ENCODE assay signal across 2 cellular contexts in genomic region chr13:46297338-46297737, GRCh38.
A peak's percentile ranks its signal among the peaks of the same experiment; 100 is the strongest.
TF ChIP-seq lines count a peak whose summit lies in the region.

No MANE protein-coding gene starts in this region.

TF ChIP-seq in IMR-90, 13 proteins besides CTCF, POLR2A, EP300 and RAD21:
- no peak for TF ChIP-seq FOS (IDR thresholded peaks at IDR 0.05; ENCODE audit: low read depth, low read length)
- TF ChIP-seq MAZ (IDR thresholded peaks at IDR 0.05; ENCODE audit: borderline replicate concordance, low read depth, low read length) = no peak
- TF ChIP-seq MAFK (IDR thresholded peaks at IDR 0.05; ENCODE audit: low read depth, low read length) = peak; percentile 49
- TF ChIP-seq NFE2L2 (IDR thresholded peaks at IDR 0.05; ENCODE audit: low read depth, low read length) = no peak
- no peak for TF ChIP-seq USF2 (IDR thresholded peaks at IDR 0.05; ENCODE audit: low read depth, low read length)
- TF ChIP-seq RFX5 (IDR thresholded peaks at IDR 0.05; ENCODE audit: low read depth, low read length) = no peak

TF ChIP-seq in K562, 482 proteins besides CTCF, POLR2A, EP300 and RAD21:
- TF ChIP-seq POLR2H (tag; IDR thresholded peaks at IDR 0.05; ENCODE audit: low read depth) = peak; percentile 22; the same call in 1 of the 2 replicates
- peak; percentile 72 for TF ChIP-seq ZNF316 (IDR thresholded peaks at IDR 0.05)
- TF ChIP-seq SAFB (IDR thresholded peaks at IDR 0.05; ENCODE audit: borderline replicate concordance, low read depth, low read length) = no peak
- TF ChIP-seq MTA3 (IDR thresholded peaks at IDR 0.05; ENCODE audit: borderline replicate concordance) = no peak
- TF ChIP-seq SIN3A (IDR thresholded peaks at IDR 0.05; ENCODE audit: borderline replicate concordance in 2 of 2, control insufficient read depth in 1 of 2, low read depth in 2 of 2, low read length in 2 of 2) = no peak
- TF ChIP-seq NR2C1 (IDR thresholded peaks at IDR 0.05) = no peak
- peak; percentile 33; the same call in 1 of the 2 replicates for TF ChIP-seq NR2C1 (tag; IDR thresholded peaks at IDR 0.05)
- TF ChIP-seq ZNF79 (CRISPR knock-in tag; IDR thresholded peaks at IDR 0.05; ENCODE audit: low read depth) = no peak
- TF ChIP-seq NR2C2 (CRISPR knock-in tag; IDR thresholded peaks at IDR 0.05) = no peak
- TF ChIP-seq NR2C2 (tag; IDR thresholded peaks at IDR 0.05) = peak; percentile 39; the same call in 1 of the 2 replicates
- no peak for TF ChIP-seq ZNF212 (CRISPR knock-in tag; IDR thresholded peaks at IDR 0.05)
- TF ChIP-seq ETS2 (tag; IDR thresholded peaks at IDR 0.05; ENCODE audit: borderline replicate concordance, poor library complexity, severe bottlenecking) = no peak
- TF ChIP-seq ZSCAN29 (IDR thresholded peaks at IDR 0.05) = no peak
- 0 out of 2 replicates have a peak, but pooled peaks have one; percentile 33 for TF ChIP-seq GABPA (tag; conservative IDR thresholded peaks at IDR 0.05; ENCODE audit: low read depth)
- TF ChIP-seq ZNF584 (CRISPR knock-in tag; IDR thresholded peaks at IDR 0.05; ENCODE audit: low read depth) = 0 out of 2 replicates have a peak, but pooled peaks have one; percentile 4
- peak; percentile 29; the same call in 1 of the 2 replicates for TF ChIP-seq C11orf30 (IDR thresholded peaks at IDR 0.05; ENCODE audit: low read depth)
- TF ChIP-seq SMAD4 (CRISPR knock-in tag; conservative IDR thresholded peaks at IDR 0.05) = 0 out of 2 replicates have a peak, but pooled peaks have one; percentile 0
- TF ChIP-seq AFF1 (IDR thresholded peaks at IDR 0.05; ENCODE audit: low read depth in 1 of 2, partially characterized antibody in 2 of 2) = no peak
- peak; percentile 16 for TF ChIP-seq MEIS2 (IDR thresholded peaks at IDR 0.05; ENCODE audit: partially characterized antibody)
- TF ChIP-seq CXXC5 (CRISPR knock-in tag; IDR thresholded peaks at IDR 0.05) = 0 out of 2 replicates have a peak, but pooled peaks have one; percentile 2
- no peak for TF ChIP-seq ATF2 (CRISPR knock-in tag; IDR thresholded peaks at IDR 0.05)
